Comparison of ENCODE assay signal across 8 cellular contexts in genomic region chr17:4566785-4567184, GRCh38. TPM values are rescaled to one million over a fixed set of nuclear protein-coding genes. Genes with fewer than 3 reads are reported as not detected.
DNase-seq lines count a peak whose midpoint lies in the region; ATAC-seq and TF ChIP-seq lines count a peak whose summit lies in the region.

No MANE protein-coding gene starts in this region.

- no peak overlapping the region for H2BK5ac ChIP-seq in neuronal stem cell (ENCODE audit: low read length)

- no peak overlapping the region for H3K9ac ChIP-seq in neuronal stem cell (ENCODE audit: low read depth, low read length, poor library complexity)

- POLR2A ChIA-PET in activated CD4-positive, alpha-beta memory T cell treated with anti-CD3 and anti-CD28 coated beads for 36 hours (lab: Charles Lee): interaction anchor here (0.9 kb wide), 1 partner anchor 240 kb away, joined by 3 read pairs; the partner anchor contains the start of gene PLD2

- no peak overlapping the region for H3K4me3 Mint-ChIP-seq in GM23338
- H3K4me3 Mint-ChIP-seq in activated CD4-positive, alpha-beta memory T cell treated with anti-CD3 and anti-CD28 coated beads for 36 hours: no peak overlapping the region

- no peak overlapping the region for H4K8ac ChIP-seq in neuronal stem cell (ENCODE audit: low read depth, low read length)

- no peaks in the 10 kb centered on the region for H3F3A ChIP-seq in GM23338 (replicated peaks; ENCODE audit: low read depth)

- H3K23ac ChIP-seq in neuronal stem cell (ENCODE audit: low read depth, low read length, poor library complexity): no peak overlapping the region

- no peak overlapping the region for H2BK12ac ChIP-seq in neuronal stem cell (ENCODE audit: low read length)

- H3K4me1 Mint-ChIP-seq in GM23338: peaks cover 24% of the 10 kb centered on the region
- H3K4me1 Mint-ChIP-seq in activated CD4-positive, alpha-beta memory T cell treated with anti-CD3 and anti-CD28 coated beads for 36 hours (ENCODE audit: low read depth): peaks cover 30% of the 10 kb centered on the region

- H2BK120ac ChIP-seq in neuronal stem cell (ENCODE audit: low read depth, low read length): no peak overlapping the region

- H3K36me3 ChIP-seq in GM23338 (ENCODE audit: insufficient read depth) (no peaks in the 10 kb centered on the region), neuronal stem cell (replicated peaks in 1 of 2; ENCODE audit: control insufficient read depth in 2 of 2, insufficient read depth in 2 of 2, low read length in 2 of 2) (no peaks in the 10 kb centered on the region)

- H3K14ac ChIP-seq in neuronal stem cell (ENCODE audit: low read length): no peak overlapping the region

- H4K91ac ChIP-seq in neuronal stem cell (ENCODE audit: low read depth, low read length, poor library complexity): no peak overlapping the region

- H2AFZ ChIP-seq in GM23338 (no peak overlapping the region), neuronal stem cell (ENCODE audit: low read length) (no peak overlapping the region)

- no peaks in the 10 kb centered on the region for H3K36me3 Mint-ChIP-seq in GM23338 (ENCODE audit: low read depth)
- H3K36me3 Mint-ChIP-seq in activated CD4-positive, alpha-beta memory T cell treated with anti-CD3 and anti-CD28 coated beads for 36 hours: no peaks in the 10 kb centered on the region

- H3K79me1 ChIP-seq in neuronal stem cell (ENCODE audit: low read depth, low read length): no peaks in the 10 kb centered on the region

- H3K4me1 ChIP-seq in GM23338 (ENCODE audit: insufficient read depth): peaks cover 4% of the 10 kb centered on the region; the same call in 1 of the 2 replicates
- peaks cover 0 to 9% of the 10 kb centered on the region in 2 donors for H3K4me1 ChIP-seq in neuronal stem cell (ENCODE audit: control insufficient read depth in 2 of 2, insufficient read depth in 1 of 2, low read depth in 1 of 2, low read length in 2 of 2)

- no peaks in the 10 kb centered on the region for H3K9me3 ChIP-seq in neuronal stem cell (replicated peaks in 1 of 2; ENCODE audit: control insufficient read depth in 2 of 2, insufficient read depth in 1 of 2, low read depth in 1 of 2, low read length in 2 of 2)

- no peak overlapping the region for H2BK15ac ChIP-seq in neuronal stem cell (ENCODE audit: low read length)

- H4K20me1 ChIP-seq in GM23338 (replicated peaks; ENCODE audit: insufficient read depth): no peaks in the 10 kb centered on the region

- H3K9me3 Mint-ChIP-seq in GM23338: no peaks in the 10 kb centered on the region
- H3K9me3 Mint-ChIP-seq in activated CD4-positive, alpha-beta memory T cell treated with anti-CD3 and anti-CD28 coated beads for 36 hours: peaks cover 6% of the 10 kb centered on the region

- DNase-seq in AG20443 (ENCODE audit: low spot score): peak; percentile 80
- peak; percentile 94 for DNase-seq in GM23338 (ENCODE audit: low spot score)
- DNase-seq in NCI-H226: peak; percentile 48
- DNase-seq in activated CD4-positive, alpha-beta memory T cell treated with anti-CD3 and anti-CD28 coated beads for 36 hours: peak; percentile 68
- peak; percentile 24 for DNase-seq in fibroblast of the conjunctiva (ENCODE audit: low read depth)
- peak; percentile 58 for DNase-seq in neuronal stem cell (ENCODE audit: low spot score)
- no peak for DNase-seq in cortex of kidney (lab: John Stamatoyannopoulos, UW)

- no peak overlapping the region for H2AK5ac ChIP-seq in neuronal stem cell (ENCODE audit: low read depth, low read length)

- H3K9me2 ChIP-seq in GM23338 (ENCODE audit: insufficient read depth): no peaks in the 10 kb centered on the region

- H3K27me3 Mint-ChIP-seq in GM23338 (ENCODE audit: insufficient read depth, low read depth, poor library complexity): peaks cover 10% of the 10 kb centered on the region
- H3K27me3 Mint-ChIP-seq in activated CD4-positive, alpha-beta memory T cell treated with anti-CD3 and anti-CD28 coated beads for 36 hours: peaks cover 4% of the 10 kb centered on the region

- TF ChIP-seq CTCF in GM23338 (conservative IDR thresholded peaks at IDR 0.05; ENCODE audit: low read depth in 2 of 2): peak; percentile 89 to 95

- no CpG with 5 or more reads among the region's 5 CpGs for WGBS in neuronal stem cell (ENCODE audit: extremely low coverage in 2 of 2, insufficient read length in 2 of 2, insufficient replicate concordance in 1 of 2), 2 donors

- CTCF ChIA-PET in activated CD4-positive, alpha-beta memory T cell treated with anti-CD3 and anti-CD28 coated beads for 36 hours (lab: Charles Lee): interaction anchor here (0.5 to 4.5 kb wide), 48 partner anchors 9 to 401 kb away, joined by 3 to 97 read pairs (median 4); partner anchors contain the start of genes ALOX15, ARRB2, CHRNE and MED11

- intact Hi-C loops in activated CD4-positive, alpha-beta memory T cell treated with anti-CD3 and anti-CD28 coated beads for 36 hours (cut with micrococcal nuclease): loop anchor here (1.0 to 5.0 kb wide), 3 partner anchors 131 to 323 kb away; no protein-coding TSS in a partner anchor

- H3K4ac ChIP-seq in neuronal stem cell (ENCODE audit: low read length): no peak overlapping the region

- H3K4me3 ChIP-seq in GM23338 (no peak overlapping the region), neuronal stem cell (ENCODE audit: low read length in 2 of 2) (no peak overlapping the region)

- H3K4me2 ChIP-seq in GM23338 (no peak overlapping the region), neuronal stem cell (ENCODE audit: insufficient read depth, low read length, poor library complexity, severe bottlenecking) (no peak overlapping the region)

- ATAC-seq in GM23338 (peak; percentile 93), HG03045 (IDR thresholded peaks at IDR 0.05; ENCODE audit: unreplicated experiment) (no peak)

- H3K27me3 ChIP-seq in GM23338 (ENCODE audit: insufficient read depth) (no peaks in the 10 kb centered on the region), neuronal stem cell (ENCODE audit: control insufficient read depth in 3 of 3, insufficient read depth in 3 of 3, low read depth in 1 of 3, low read length in 3 of 3) (peaks cover 0 to 12% (median 0%) of the 10 kb centered on the region in 3 experiments)

- no peaks in the 10 kb centered on the region for H3K79me2 ChIP-seq in GM23338 (replicated peaks; ENCODE audit: insufficient read depth)

- H3K27ac ChIP-seq in GM23338 (ENCODE audit: low read depth) (no peak overlapping the region), neuronal stem cell (replicated peaks; ENCODE audit: low read length) (no peak overlapping the region)

- no peak overlapping the region for H3K18ac ChIP-seq in neuronal stem cell (ENCODE audit: low read length)

- no peak overlapping the region for H3K27ac Mint-ChIP-seq in GM23338
- H3K27ac Mint-ChIP-seq in activated CD4-positive, alpha-beta memory T cell treated with anti-CD3 and anti-CD28 coated beads for 36 hours: no peak overlapping the region

TF ChIP-seq in GM23338, 12 proteins besides CTCF, POLR2A, EP300 and RAD21 (continues in another document):
- TF ChIP-seq JUNB (IDR thresholded peaks at IDR 0.05; ENCODE audit: unreplicated experiment): no peak
- no peak for TF ChIP-seq EZH2phosphoT487 (IDR thresholded peaks at IDR 0.05; ENCODE audit: unreplicated experiment)
- no peak for TF ChIP-seq ETS1 (IDR thresholded peaks at IDR 0.05)
- TF ChIP-seq STAT1 (IDR thresholded peaks at IDR 0.05; ENCODE audit: unreplicated experiment): no peak

RNA-seq across cellular contexts. Expression of gene GGT6, which starts 6.4 kb away (rescaled TPM):
- 0.24 TPM in 1 of 2 replicates, not detected in the other for total RNA-seq in GM23338 (2014; rRNA removed; shearing (Covaris generic))
- 0.12 TPM in 1 of 2 replicates, not detected in the other for polyA plus RNA-seq in GM23338 (2016; fragmentation: Nextera tagmentation; extraction: Ambion mirVana)
- total RNA-seq in activated CD4-positive, alpha-beta memory T cell treated with anti-CD3 and anti-CD28 coated beads for 36 hours: not detected
- polyA plus RNA-seq in neuronal stem cell (2013, experiment 1 of 2): not detected
- not detected for polyA plus RNA-seq in neuronal stem cell (2013, experiment 2 of 2)

RNA-seq across cellular contexts. Expression of gene MYBBP1A, which starts 11.6 kb away (rescaled TPM):
- 169 and 213 TPM in 2 replicates for total RNA-seq in GM23338 (2014; rRNA removed; shearing (Covaris generic))
- polyA plus RNA-seq in GM23338 (2016; fragmentation: Nextera tagmentation; extraction: Ambion mirVana): 66.4 and 70.7 TPM in 2 replicates
- 10 to 100 TPM; 66.6 to 70.8 TPM for total RNA-seq in activated CD4-positive, alpha-beta memory T cell treated with anti-CD3 and anti-CD28 coated beads for 36 hours
- polyA plus RNA-seq in neuronal stem cell (2013, experiment 1 of 2): 15.0 TPM
- polyA plus RNA-seq in neuronal stem cell (2013, experiment 2 of 2): 14.9 TPM

RNA-seq across cellular contexts. Expression of gene SMTNL2, which starts 17.5 kb away (rescaled TPM):
- 1.7 and 4.3 TPM in 2 replicates for total RNA-seq in GM23338 (2014; rRNA removed; shearing (Covaris generic))
- polyA plus RNA-seq in GM23338 (2016; fragmentation: Nextera tagmentation; extraction: Ambion mirVana): 1.3 and 3.1 TPM in 2 replicates
- not detected for total RNA-seq in activated CD4-positive, alpha-beta memory T cell treated with anti-CD3 and anti-CD28 coated beads for 36 hours
- polyA plus RNA-seq in neuronal stem cell (2013, experiment 1 of 2): 8.7 TPM
- polyA plus RNA-seq in neuronal stem cell (2013, experiment 2 of 2): 9.0 TPM
